Comparison of ENCODE assay signal across 32 cellular contexts in the genomic region with DNA sequence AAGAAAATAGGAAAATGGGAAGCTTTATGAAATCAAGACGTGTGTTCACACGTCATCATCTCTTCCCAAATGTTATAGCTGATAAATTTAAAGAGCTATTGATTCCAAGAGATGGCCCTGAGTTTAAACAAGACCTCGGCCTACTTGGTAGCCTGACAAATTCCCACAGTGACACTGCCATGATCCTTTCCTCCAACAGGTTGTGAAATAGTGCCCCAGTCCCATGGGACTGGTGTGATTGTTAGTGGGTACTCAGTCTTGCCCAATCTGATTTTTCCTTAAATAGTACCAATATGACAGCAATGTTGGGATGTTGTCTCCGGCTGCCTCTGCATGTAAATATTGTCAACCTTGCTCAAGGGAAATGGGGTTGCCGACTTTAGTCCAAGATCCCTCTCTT. TPM values are rescaled to one million over a fixed set of nuclear protein-coding genes. Genes with fewer than 3 reads are reported as not detected.
"Had no signal": no experiment of that assay in that cellular context is flagged by ENCODE, and none has a peak within 500 bp of the region (broad histone marks: within the 10 kb centered on the region; RNA-seq: fewer than 3 reads in every experiment).

No MANE protein-coding gene starts in this region.

- H3K9me3 Mint-ChIP-seq: activated B cell treated with CpG ODN at 0.5 μM for 24 hours; activated naive CD4-positive, alpha-beta T cell treated with anti-CD3 and anti-CD28 coated beads, Interleukin-2, amount 10 ng/mL, durations not matched to agents 7 days and 5 days; activated naive CD4-positive, alpha-beta T cell treated with anti-CD3 and anti-CD28 coated beads, Interleukin-2, amount 50 U/mL, for 72 hours; activated naive CD8-positive, alpha-beta T cell treated with anti-CD3 and anti-CD28 coated beads, Interleukin-2, amount 10 ng/mL, durations not matched to agents 7 days and 5 days; activated T-helper 1 cell treated with anti-CD3 and anti-CD28 coated beads, Interleukin-12 subunit alpha, Interleukin-12 subunit beta, Interleukin-2, Interleukin-4 antibody, amounts not matched to agents 30 ng/mL and 10 ng/mL and 1 ng/mL, durations not matched to agents 14 hours and 24 hours and 36 hours; brain had no signal

- H3K27ac Mint-ChIP-seq: activated B cell treated with CpG ODN at 0.5 μM for 24 hours; activated CD8-positive, alpha-beta memory T cell treated with anti-CD3 and anti-CD28 coated beads, Interleukin-2, amount 10 ng/mL, durations not matched to agents 7 days and 5 days; activated CD8-positive, alpha-beta T cell treated with anti-CD3 and anti-CD28 coated beads, Interleukin-2, amount 10 ng/mL, durations not matched to agents 7 days and 5 days; activated naive CD4-positive, alpha-beta T cell treated with anti-CD3 and anti-CD28 coated beads, Interleukin-2, amount 10 ng/mL, durations not matched to agents 7 days and 5 days; activated naive CD4-positive, alpha-beta T cell treated with anti-CD3 and anti-CD28 coated beads, Interleukin-2, amount 50 U/mL, for 72 hours; activated naive CD8-positive, alpha-beta T cell treated with anti-CD3 and anti-CD28 coated beads, Interleukin-2, amount 10 ng/mL, durations not matched to agents 7 days and 5 days; activated T-helper 1 cell treated with anti-CD3 and anti-CD28 coated beads, Interleukin-12 subunit alpha, Interleukin-12 subunit beta, Interleukin-2, Interleukin-4 antibody, amounts not matched to agents 30 ng/mL and 10 ng/mL and 1 ng/mL, durations not matched to agents 14 hours and 24 hours and 36 hours; brain had no signal

- H3K27ac ChIP-seq: ascending aorta, breast epithelium, cardiac muscle cell, colonic mucosa, epithelial cell of prostate, esophagus squamous epithelium, VCaP had no signal

- H3K36me3 Mint-ChIP-seq: activated naive CD4-positive, alpha-beta T cell treated with anti-CD3 and anti-CD28 coated beads, Interleukin-2, amount 10 ng/mL, durations not matched to agents 7 days and 5 days had no signal

- H3K27me3 ChIP-seq: ascending aorta, breast epithelium, cardiac muscle cell, colonic mucosa, esophagus squamous epithelium had no signal

- H3K4me3 Mint-ChIP-seq: activated B cell treated with CpG ODN at 0.5 μM for 24 hours; activated CD8-positive, alpha-beta memory T cell treated with anti-CD3 and anti-CD28 coated beads, Interleukin-2, amount 10 ng/mL, durations not matched to agents 7 days and 5 days; activated CD8-positive, alpha-beta T cell treated with anti-CD3 and anti-CD28 coated beads, Interleukin-2, amount 10 ng/mL, durations not matched to agents 7 days and 5 days; activated naive CD4-positive, alpha-beta T cell treated with anti-CD3 and anti-CD28 coated beads, Interleukin-2, amount 10 ng/mL, durations not matched to agents 7 days and 5 days; activated naive CD8-positive, alpha-beta T cell treated with anti-CD3 and anti-CD28 coated beads, Interleukin-2, amount 10 ng/mL, durations not matched to agents 7 days and 5 days; activated T-helper 1 cell treated with anti-CD3 and anti-CD28 coated beads, Interleukin-12 subunit alpha, Interleukin-12 subunit beta, Interleukin-2, Interleukin-4 antibody, amounts not matched to agents 30 ng/mL and 10 ng/mL and 1 ng/mL, durations not matched to agents 14 hours and 24 hours and 36 hours; brain had no signal

- H3K9me3 ChIP-seq: ascending aorta, breast epithelium, colonic mucosa had no signal

- H3K4me3 ChIP-seq: ascending aorta, breast epithelium, cardiac muscle cell, colonic mucosa, esophagus squamous epithelium had no signal

- H3K4me1 Mint-ChIP-seq: activated B cell treated with CpG ODN at 0.5 μM for 24 hours; activated CD8-positive, alpha-beta memory T cell treated with anti-CD3 and anti-CD28 coated beads, Interleukin-2, amount 10 ng/mL, durations not matched to agents 7 days and 5 days; activated naive CD8-positive, alpha-beta T cell treated with anti-CD3 and anti-CD28 coated beads, Interleukin-2, amount 10 ng/mL, durations not matched to agents 7 days and 5 days; brain had no signal

- H3K27me3 Mint-ChIP-seq: activated B cell treated with CpG ODN at 0.5 μM for 24 hours; activated CD8-positive, alpha-beta memory T cell treated with anti-CD3 and anti-CD28 coated beads, Interleukin-2, amount 10 ng/mL, durations not matched to agents 7 days and 5 days; activated naive CD4-positive, alpha-beta T cell treated with anti-CD3 and anti-CD28 coated beads, Interleukin-2, amount 10 ng/mL, durations not matched to agents 7 days and 5 days; brain had no signal

- DNase-seq: activated B cell treated with CpG ODN at 0.5 μM for 24 hours; activated CD4-positive, alpha-beta T cell treated with anti-CD3 and anti-CD28 coated beads for 48 hours; activated CD4-positive, alpha-beta T cell treated with anti-CD3 and anti-CD28 coated beads, Interleukin-2, amount 50 U/mL, for 1 hour; activated CD4-positive, alpha-beta T cell treated with anti-CD3 and anti-CD28 coated beads, Interleukin-2, amount 50 U/mL, for 48 hours; activated CD8-positive, alpha-beta memory T cell treated with anti-CD3 and anti-CD28 coated beads, Interleukin-2, amount 10 ng/mL, durations not matched to agents 7 days and 5 days; activated CD8-positive, alpha-beta memory T cell treated with anti-CD3 and anti-CD28 coated beads, Interleukin-2, amount 50 U/mL, for 4 hours; activated CD8-positive, alpha-beta T cell treated with anti-CD3 and anti-CD28 coated beads, Interleukin-2, amount 10 ng/mL, durations not matched to agents 7 days and 5 days; activated gamma-delta T cell; activated naive CD4-positive, alpha-beta T cell; activated naive CD4-positive, alpha-beta T cell treated with anti-CD3 and anti-CD28 coated beads, Interleukin-2, amount 10 ng/mL, durations not matched to agents 7 days and 5 days; activated naive CD8-positive, alpha-beta T cell treated with anti-CD3 and anti-CD28 coated beads, Interleukin-2, amount 10 ng/mL, durations not matched to agents 7 days and 5 days; activated T-cell treated with anti-CD3 and anti-CD28 coated beads, Interleukin-2, amount 50 U/mL, for 1 hour; activated T-cell treated with anti-CD3 and anti-CD28 coated beads, Interleukin-2, amount 50 U/mL, for 48 hours; central memory CD4-positive, alpha-beta T cell; cerebellar nuclear complex; colonic mucosa; effector CD8-positive, alpha-beta T cell; esophagus squamous epithelium; head of caudate nucleus; T-helper 2 cell had no signal

- ATAC-seq: activated CD4-positive, CD25-positive, alpha-beta regulatory T cell treated with anti-CD3 and anti-CD28 coated beads, Interleukin-2, amount 50 U/mL, for 24 hours; activated CD8-positive, alpha-beta memory T cell treated with anti-CD3 and anti-CD28 coated beads, Interleukin-2, amount 10 ng/mL, durations not matched to agents 7 days and 5 days; activated CD8-positive, alpha-beta T cell treated with anti-CD3 and anti-CD28 coated beads, Interleukin-2, amount 10 ng/mL, durations not matched to agents 7 days and 5 days; activated naive CD4-positive, alpha-beta T cell treated with anti-CD3 and anti-CD28 coated beads, Interleukin-2, amount 50 U/mL, for 72 hours had no signal

- H3K36me3 ChIP-seq: ascending aorta, breast epithelium, cardiac muscle cell, colonic mucosa had no signal

- H3K4me1 ChIP-seq: ascending aorta, breast epithelium, colonic mucosa had no signal

RNA-seq across cellular contexts. Expression of gene CAGE1, which starts 34.5 kb away (rescaled TPM):
- total RNA-seq: ascending aorta, breast epithelium, colonic mucosa, endothelial cell of umbilical vein, frontal cortex had no signal
- polyA plus RNA-seq: endothelial cell of umbilical vein, fibroblast of lung had no signal
